Comparison of ENCODE assay signal across 19 cellular contexts in the genomic region with DNA sequence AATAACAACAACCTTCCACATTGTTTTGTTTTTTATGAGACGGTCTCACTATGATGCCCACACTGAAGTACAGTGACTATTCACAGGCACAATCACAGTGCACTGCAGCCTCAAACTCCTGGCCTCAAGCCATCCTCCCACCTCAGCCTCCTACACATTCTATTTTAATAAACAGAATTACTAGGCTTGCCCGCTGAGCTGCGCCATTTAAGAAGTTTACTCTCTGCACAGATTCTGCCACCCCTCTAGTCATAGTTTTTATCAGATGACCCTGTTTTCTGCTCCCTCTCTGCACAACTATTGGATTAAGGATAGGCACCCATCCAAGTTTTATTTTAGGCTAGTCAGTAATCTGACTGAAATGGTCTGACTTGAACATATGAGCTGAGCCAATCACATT. TPM values are rescaled to one million over a fixed set of nuclear protein-coding genes. Genes with fewer than 3 reads are reported as not detected.
DNase-seq lines count a peak whose midpoint lies in the region; ATAC-seq, FAIRE-seq and TF ChIP-seq lines count a peak whose summit lies in the region.
"Had no signal": no experiment of that assay in that cellular context is flagged by ENCODE, and none has a peak within 500 bp of the region (broad histone marks: within the 10 kb centered on the region; RNA-seq: fewer than 3 reads in every experiment).

No MANE protein-coding gene starts in this region.

- H3K27me3 Mint-ChIP-seq in activated CD4-positive, alpha-beta memory T cell treated with anti-CD3 and anti-CD28 coated beads for 36 hours, result no peaks in the 10 kb centered on the region
- H3K27me3 Mint-ChIP-seq: naive thymus-derived CD4-positive, alpha-beta T cell had no signal

- CTCF ChIA-PET in activated CD4-positive, alpha-beta memory T cell treated with anti-CD3 and anti-CD28 coated beads for 36 hours (lab: Charles Lee), result interaction anchor here (1.4 kb wide), 1 partner anchor 9 kb away, joined by 4 read pairs; no protein-coding TSS in a partner anchor

- intact Hi-C loops in activated CD4-positive, alpha-beta memory T cell treated with anti-CD3 and anti-CD28 coated beads for 36 hours (cut with micrococcal nuclease), result no loop called here

- TF ChIP-seq EP300 in tibial nerve (IDR thresholded peaks at IDR 0.05), result peak in 1 of 2 donors; percentile 40

- TF ChIP-seq POLR2A in GM12892 (IDR thresholded peaks at IDR 0.05; ENCODE audit: low read depth, low read length), result no peak
- no peak for TF ChIP-seq POLR2A in tibial nerve (IDR thresholded peaks at IDR 0.05)

- WGBS in tibial nerve, 2 donors, result 43 to 52% methylated on average over 3 of the region's 3 CpGs

- H3K27me3 ChIP-seq in tibial nerve, result no peaks in the 10 kb centered on the region
- H3K27me3 ChIP-seq: uterus had no signal

- H3K4me3 Mint-ChIP-seq in activated CD4-positive, alpha-beta memory T cell treated with anti-CD3 and anti-CD28 coated beads for 36 hours, result no peak overlapping the region
- H3K4me3 Mint-ChIP-seq: naive thymus-derived CD4-positive, alpha-beta T cell had no signal

- ATAC-seq in HG02642 (IDR thresholded peaks at IDR 0.05; ENCODE audit: poor library complexity, unreplicated experiment), result no peak
- ATAC-seq: left colon; naive thymus-derived CD4-positive, alpha-beta T cell; Panc1 had no signal

- POLR2A ChIA-PET in activated CD4-positive, alpha-beta memory T cell treated with anti-CD3 and anti-CD28 coated beads for 36 hours (lab: Charles Lee), result interaction anchor here (0.8 kb wide), 1 partner anchor 10 kb away, joined by 3 read pairs; no protein-coding TSS in a partner anchor

- H3K4me1 ChIP-seq in tibial nerve, result peaks cover 0 to 8% (median 0%) of the 10 kb centered on the region in 4 donors
- H3K4me1 ChIP-seq: uterus had no signal

- peaks cover 14% of the 10 kb centered on the region for H3K4me1 Mint-ChIP-seq in activated CD4-positive, alpha-beta memory T cell treated with anti-CD3 and anti-CD28 coated beads for 36 hours (ENCODE audit: low read depth)

- H3K36me3 Mint-ChIP-seq in activated CD4-positive, alpha-beta memory T cell treated with anti-CD3 and anti-CD28 coated beads for 36 hours, result peaks cover 28% of the 10 kb centered on the region

- peaks cover 0 to 82% (median 0%) of the 10 kb centered on the region in 3 donors for H3K36me3 ChIP-seq in tibial nerve

- peak overlapping the region; percentile 62 for H3K27ac Mint-ChIP-seq in activated CD4-positive, alpha-beta memory T cell treated with anti-CD3 and anti-CD28 coated beads for 36 hours

- TF ChIP-seq CTCF in fibroblast of villous mesenchyme (IDR thresholded peaks at IDR 0.05; ENCODE audit: insufficient read depth, low read depth, low read length) (no peak), tibial nerve (IDR thresholded peaks at IDR 0.05) (no peak)

- H3K27ac ChIP-seq in tibial nerve, result peak overlapping the region in 2 of 4 donors; percentile 17 to 73
- H3K27ac ChIP-seq: C4-2B had no signal

- peak; percentile 40 for DNase-seq in Ammon's horn (ENCODE audit: low spot score)
- DNase-seq in GM12892 (ENCODE audit: insufficient read length), result no peak
- peak; percentile 24 for DNase-seq in activated CD4-positive, alpha-beta memory T cell treated with anti-CD3 and anti-CD28 coated beads for 36 hours
- DNase-seq in fibroblast of villous mesenchyme (ENCODE audit: low read depth), result peak; percentile 20
- DNase-seq in tibial nerve (ENCODE audit: low spot score in 2 of 2), result no peak
- no peak for DNase-seq in HTR-8/SVneo (ENCODE audit: insufficient read length, low spot score)
- DNase-seq in central memory CD4-positive, alpha-beta T cell, result no peak
- DNase-seq: activated CD4-positive, alpha-beta T cell treated with anti-CD3 and anti-CD28 coated beads for 1 hour; activated naive CD4-positive, alpha-beta T cell treated with Interleukin-2 at 50 U/mL for 16 hours; GOT3; hippocampal formation; left colon; naive thymus-derived CD4-positive, alpha-beta T cell; NCI-H1930; stimulated activated CD4-positive, alpha-beta T cell treated with anti-CD3 and anti-CD28 coated beads, Interleukin-2, amount 100 ng/mL, for 48 hours; uterus had no signal

- no peaks in the 10 kb centered on the region for H3K9me3 ChIP-seq in tibial nerve
- H3K9me3 ChIP-seq: uterus had no signal

- H3K4me3 ChIP-seq in fibroblast of villous mesenchyme (ENCODE audit: low read depth, low read length) (no peak overlapping the region), tibial nerve (no peak overlapping the region)
- H3K4me3 ChIP-seq: uterus had no signal

- peak; percentile 51 for FAIRE-seq in GM12892 (lab: Jason Lieb, UNC)
- no peak for FAIRE-seq in HTR-8/SVneo (lab: Jason Lieb, UNC)

- H3K9me3 Mint-ChIP-seq in activated CD4-positive, alpha-beta memory T cell treated with anti-CD3 and anti-CD28 coated beads for 36 hours, result no peaks in the 10 kb centered on the region
- H3K9me3 Mint-ChIP-seq: naive thymus-derived CD4-positive, alpha-beta T cell had no signal

RNA-seq across cellular contexts. Expression of gene COX18, which starts 11.3 kb away (rescaled TPM):
- polyA plus RNA-seq in GM12892 (2012; ENCODE audit: missing spikeins), result 15.2 TPM
- total RNA-seq in activated CD4-positive, alpha-beta memory T cell treated with anti-CD3 and anti-CD28 coated beads for 36 hours, result 10 to 100 TPM; 18.6 to 20.6 TPM
- total RNA-seq in fibroblast of villous mesenchyme, result 31.6 and 36.3 TPM in 2 replicates
- 10 to 100 TPM; 16.7 to 24.5 (median 22.1) TPM for total RNA-seq in tibial nerve

Comparison
In these comparisons a context has a peak if more than half of its experiments do, and no peak if none do; other contexts are left out.
1. DNase-seq: peak in Ammon's horn (single experiment), activated CD4-positive, alpha-beta memory T cell treated with anti-CD3 and anti-CD28 coated beads for 36 hours (single experiment) and fibroblast of villous mesenchyme (single experiment); none in GM12892 (single experiment), tibial nerve (0 of 2), HTR-8/SVneo (single experiment) and central memory CD4-positive, alpha-beta T cell (single experiment).